8 cellular contexts compared by ENCODE assay signal in genomic region chr3:146589899-146590508, GRCh38.
DNase-seq lines count a peak whose midpoint lies in the region; TF ChIP-seq lines count a peak whose summit lies in the region.

No MANE protein-coding gene starts in this region.

- TF ChIP-seq CTCF in AG10803 (conservative IDR thresholded peaks at IDR 0.05; ENCODE audit: low read length) = peak; percentile 69
- peak; percentile 58 for TF ChIP-seq CTCF in GM13977 (IDR thresholded peaks at IDR 0.05; ENCODE audit: extremely low read depth, insufficient read depth, missing control alignments)

- no peak overlapping the region for H3K4me3 ChIP-seq in AG10803 (ENCODE audit: low read length)

- DNase-seq in AG10803 (ENCODE audit: low read depth) (peak; percentile 54), GM13977 (ENCODE audit: low spot score) (peak; percentile 13), LoVo (ENCODE audit: low spot score) (peak; percentile 47), SW480 (ENCODE audit: low spot score) (peak; percentile 45), foreskin melanocyte (peak; percentile 29), smooth muscle cell of the brain vasculature (ENCODE audit: low read depth, low spot score) (peak; percentile 47)
- DNase-seq in activated CD8-positive, alpha-beta memory T cell treated with anti-CD3 and anti-CD28 coated beads for 24 hours = no peak
- no peak for DNase-seq in activated T-cell treated with anti-CD3 and anti-CD28 coated beads, Interleukin-2, amount 50 U/mL, for 1 hour

- in situ Hi-C loops in GM13977 (cut with MboI; ENCODE audit: low pct_unique_long_range_greater_than_20kb, low sequenced_read_pairs, unreplicated experiment) = loop anchor here (10.0 kb wide), 1 partner anchor 375 kb away; no protein-coding TSS in a partner anchor

Comparison
In these comparisons a context has a peak if more than half of its experiments do, and no peak if none do; other contexts are left out.
1. DNase-seq: peak in AG10803 (single experiment), GM13977 (single experiment), LoVo (single experiment), SW480 (single experiment), foreskin melanocyte (single experiment) and smooth muscle cell of the brain vasculature (single experiment); none in activated CD8-positive, alpha-beta memory T cell treated with anti-CD3 and anti-CD28 coated beads for 24 hours (single experiment) and activated T-cell treated with anti-CD3 and anti-CD28 coated beads, Interleukin-2, amount 50 U/mL, for 1 hour (single experiment).